8 cellular contexts compared by ENCODE assay signal in genomic region chr13:31199527-31199848, GRCh38. TPM values are rescaled to one million over a fixed set of nuclear protein-coding genes. Genes with fewer than 3 reads are reported as not detected.
DNase-seq lines count a peak whose midpoint lies in the region; ATAC-seq and TF ChIP-seq lines count a peak whose summit lies in the region.

No MANE protein-coding gene starts in this region.

- peak overlapping the region; percentile 92 for H3K9ac ChIP-seq in skeletal muscle satellite cell (ENCODE audit: low read depth, low read length)

- H3K9me2 ChIP-seq in PC-9 (ENCODE audit: insufficient read depth), result no peaks in the 10 kb centered on the region

- H3K36me3 ChIP-seq in PC-9 (ENCODE audit: low read depth) (no peaks in the 10 kb centered on the region), skeletal muscle satellite cell (ENCODE audit: insufficient read depth, low read length) (no peaks in the 10 kb centered on the region)

- H3K9me3 ChIP-seq in PC-9 (ENCODE audit: insufficient read depth, low read depth) (no peaks in the 10 kb centered on the region), skeletal muscle satellite cell (replicated peaks; ENCODE audit: low read length) (no peaks in the 10 kb centered on the region)

- H4K20me1 ChIP-seq in PC-9 (ENCODE audit: insufficient read depth), result no peaks in the 10 kb centered on the region; the same call in 1 of the 2 replicates

- no peak for TF ChIP-seq CTCF in PC-9 (conservative IDR thresholded peaks at IDR 0.05)
- no peak for TF ChIP-seq CTCF in fibroblast of the aortic adventitia (IDR thresholded peaks at IDR 0.05; ENCODE audit: insufficient read depth, low read length)

- ATAC-seq in GM18858 (IDR thresholded peaks at IDR 0.05; ENCODE audit: unreplicated experiment), result no peak

- CTCF ChIA-PET in PC-9 (lab: Charles Lee), result no interaction called here

- H3K4me2 ChIP-seq in PC-9 (peak overlapping the region; percentile 77), skeletal muscle satellite cell (ENCODE audit: low read length) (peak overlapping the region; percentile 92)

- H3K4me1 ChIP-seq in PC-9 (replicated peaks; ENCODE audit: insufficient read depth), result peaks cover 20% of the 10 kb centered on the region
- peaks cover 19% of the 10 kb centered on the region for H3K4me1 ChIP-seq in skeletal muscle satellite cell (ENCODE audit: control insufficient read depth, insufficient read depth, low read length)

- no peaks in the 10 kb centered on the region for H3F3A ChIP-seq in PC-9 (ENCODE audit: insufficient read depth, low read depth)

- H3K4me3 ChIP-seq in PC-9 (peak overlapping the region; percentile 80), fibroblast of the aortic adventitia (ENCODE audit: low read depth, low read length) (peak overlapping the region; percentile 77), skeletal muscle satellite cell (ENCODE audit: low read length) (peak overlapping the region; percentile 89)

- no TSS peak for BruUV-seq in PC-9 (replicated peaks; lab: Mats Ljungman, UMichigan)

- intact Hi-C loops in PC-9 (cut with micrococcal nuclease; ENCODE audit: unreplicated experiment), result loop anchor here (1.0 kb wide), 1 partner anchor 37 kb away; no protein-coding TSS in a partner anchor

- POLR2A ChIA-PET in PC-9 (lab: Charles Lee; ENCODE audit: unreplicated experiment), result interaction anchor here (0.6 kb wide), 1 partner anchor 329 kb away, joined by 3 read pairs; no protein-coding TSS in a partner anchor

- peaks cover 5% of the 10 kb centered on the region; the same call in 1 of the 2 replicates for H3K79me2 ChIP-seq in PC-9 (ENCODE audit: low read depth)

- no peak overlapping the region for H3K27ac ChIP-seq in PC-9

- DNase-seq in GM19238 (ENCODE audit: insufficient read length, low spot score) (peak; percentile 22), PC-9 (no peak), fibroblast of the aortic adventitia (ENCODE audit: low read depth) (no peak), DMS114 treated with DMSO at 0.1 percent for 48 hours (lab: John Stamatoyannopoulos, UW; ENCODE audit: unreplicated experiment) (no peak), 8988T (no peak), amniotic stem cell (lab: John Stamatoyannopoulos, UW) (no peak)

- H2AFZ ChIP-seq in PC-9, result peak overlapping the region; percentile 78; the same call in 1 of the 2 replicates

- H3K27me3 ChIP-seq in PC-9 (ENCODE audit: insufficient read depth, low read depth), result no peaks in the 10 kb centered on the region
- H3K27me3 ChIP-seq in skeletal muscle satellite cell (ENCODE audit: control insufficient read depth, insufficient read depth, low read length), result no peaks in the 10 kb centered on the region

RNA-seq across cellular contexts. Expression of gene B3GLCT, which starts 0.3 kb away (rescaled TPM):
- total RNA-seq in PC-9 (2021) (3.5 and 5.4 TPM in 2 replicates), fibroblast of the aortic adventitia (ENCODE audit: low replicate concordance) (6.8 and 11.6 TPM in 2 replicates)
- total RNA-seq in skeletal muscle satellite cell (2012; rRNA removed), result 3.5 and 8.1 TPM in 2 replicates

RNA-seq across cellular contexts. Expression of gene HSPH1, which starts 37.8 kb away (rescaled TPM):
- total RNA-seq in PC-9 (2021) (61.8 and 105 TPM in 2 replicates), fibroblast of the aortic adventitia (ENCODE audit: low replicate concordance) (51.8 and 69.9 TPM in 2 replicates)
- total RNA-seq in skeletal muscle satellite cell (2012; rRNA removed), result 46.1 and 55.5 TPM in 2 replicates
